Comparison of ENCODE assay signal across 2 cellular contexts in the genomic region with DNA sequence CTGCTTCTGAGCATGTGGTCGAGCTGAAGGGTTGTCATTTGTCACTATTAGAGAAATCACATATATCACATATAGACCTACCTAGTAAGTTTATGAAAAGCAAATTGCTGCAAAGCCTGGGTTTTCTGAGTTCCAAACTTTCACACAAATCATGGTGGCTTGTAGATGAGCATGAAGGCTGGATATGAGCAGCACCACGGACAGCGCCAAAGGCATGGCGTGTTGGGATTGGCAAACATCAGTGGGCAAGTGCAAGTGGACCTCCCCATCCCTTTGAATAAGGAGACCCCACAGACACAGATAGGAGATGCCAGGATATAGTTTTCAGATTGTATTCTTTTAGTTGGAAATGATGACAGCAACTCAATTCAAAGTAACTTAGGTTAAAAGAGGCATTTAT.
TF ChIP-seq lines count a peak whose summit lies in the region.

No MANE protein-coding gene starts in this region.

TF ChIP-seq in Ishikawa, 13 proteins besides CTCF, POLR2A, EP300 and RAD21 (continued from another document):
- TF ChIP-seq, protein P1, sequence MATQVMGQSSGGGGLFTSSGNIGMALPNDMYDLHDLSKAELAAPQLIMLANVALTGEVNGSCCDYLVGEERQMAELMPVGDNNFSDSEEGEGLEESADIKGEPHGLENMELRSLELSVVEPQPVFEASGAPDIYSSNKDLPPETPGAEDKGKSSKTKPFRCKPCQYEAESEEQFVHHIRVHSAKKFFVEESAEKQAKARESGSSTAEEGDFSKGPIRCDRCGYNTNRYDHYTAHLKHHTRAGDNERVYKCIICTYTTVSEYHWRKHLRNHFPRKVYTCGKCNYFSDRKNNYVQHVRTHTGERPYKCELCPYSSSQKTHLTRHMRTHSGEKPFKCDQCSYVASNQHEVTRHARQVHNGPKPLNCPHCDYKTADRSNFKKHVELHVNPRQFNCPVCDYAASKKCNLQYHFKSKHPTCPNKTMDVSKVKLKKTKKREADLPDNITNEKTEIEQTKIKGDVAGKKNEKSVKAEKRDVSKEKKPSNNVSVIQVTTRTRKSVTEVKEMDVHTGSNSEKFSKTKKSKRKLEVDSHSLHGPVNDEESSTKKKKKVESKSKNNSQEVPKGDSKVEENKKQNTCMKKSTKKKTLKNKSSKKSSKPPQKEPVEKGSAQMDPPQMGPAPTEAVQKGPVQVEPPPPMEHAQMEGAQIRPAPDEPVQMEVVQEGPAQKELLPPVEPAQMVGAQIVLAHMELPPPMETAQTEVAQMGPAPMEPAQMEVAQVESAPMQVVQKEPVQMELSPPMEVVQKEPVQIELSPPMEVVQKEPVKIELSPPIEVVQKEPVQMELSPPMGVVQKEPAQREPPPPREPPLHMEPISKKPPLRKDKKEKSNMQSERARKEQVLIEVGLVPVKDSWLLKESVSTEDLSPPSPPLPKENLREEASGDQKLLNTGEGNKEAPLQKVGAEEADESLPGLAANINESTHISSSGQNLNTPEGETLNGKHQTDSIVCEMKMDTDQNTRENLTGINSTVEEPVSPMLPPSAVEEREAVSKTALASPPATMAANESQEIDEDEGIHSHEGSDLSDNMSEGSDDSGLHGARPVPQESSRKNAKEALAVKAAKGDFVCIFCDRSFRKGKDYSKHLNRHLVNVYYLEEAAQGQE (IDR thresholded peaks at IDR 0.05; ENCODE audit: low read depth), result peak; percentile 90
- TF ChIP-seq EGR1 (IDR thresholded peaks at IDR 0.05), result no peak
- TF ChIP-seq NFIC (IDR thresholded peaks at IDR 0.05), result no peak
- TF ChIP-seq FOXM1 (IDR thresholded peaks at IDR 0.05; ENCODE audit: borderline replicate concordance, low read depth), result no peak
TF ChIP-seq in Ishikawa: peak in this region for 3.

TF ChIP-seq in liver, 16 proteins besides CTCF, POLR2A, EP300 and RAD21:
- TF ChIP-seq, protein P1 (IDR thresholded peaks at IDR 0.05), result peak; percentile 95
- TF ChIP-seq SP1 (IDR thresholded peaks at IDR 0.05), result no peak
